18 cellular contexts compared by ENCODE assay signal in the genomic region with DNA sequence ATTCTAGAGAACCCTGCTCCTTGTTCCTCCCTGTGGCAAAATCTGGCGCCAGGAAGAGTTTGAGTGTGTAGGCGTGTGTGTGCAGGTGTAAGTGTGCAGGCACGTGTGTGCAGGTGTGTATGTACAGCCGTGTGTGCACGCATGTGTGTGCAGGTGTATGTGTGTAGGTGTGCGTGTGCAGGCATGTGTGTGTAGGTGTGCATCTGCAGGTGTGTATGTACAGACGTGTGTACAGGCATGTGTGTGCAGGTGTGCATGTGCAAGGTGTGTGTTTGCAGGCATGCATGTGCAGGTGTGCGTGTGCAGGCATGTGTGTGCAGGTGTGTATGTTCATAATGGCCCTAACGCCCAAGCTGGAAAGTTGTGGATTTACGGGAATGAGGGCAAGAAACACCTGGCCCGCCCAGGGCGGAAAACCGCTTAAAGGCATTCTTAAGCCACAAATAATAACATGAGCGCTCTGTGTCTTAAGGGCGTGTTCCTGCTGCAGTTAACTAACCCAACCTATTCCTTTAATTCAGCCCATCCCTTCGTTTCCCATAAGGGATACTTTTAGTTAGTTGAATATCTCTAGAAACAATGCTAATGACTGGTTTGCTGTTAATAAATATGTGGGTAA. TPM values are rescaled to one million over a fixed set of nuclear protein-coding genes. Genes with fewer than 3 reads are reported as not detected.
A peak's percentile ranks its signal among the peaks of the same experiment; 100 is the strongest.
DNase-seq lines count a peak whose midpoint lies in the region; ATAC-seq, FAIRE-seq and TF ChIP-seq lines count a peak whose summit lies in the region.
"Had no signal": no experiment of that assay in that cellular context is flagged by ENCODE, and none has a peak within 500 bp of the region (broad histone marks: within the 10 kb centered on the region; RNA-seq: fewer than 3 reads in every experiment).

No MANE protein-coding gene starts in this region.

- no peak for ATAC-seq in activated CD4-positive, CD25-positive, alpha-beta regulatory T cell treated with anti-CD3 and anti-CD28 coated beads, Interleukin-2, amount 50 U/mL, for 24 hours
- ATAC-seq in HG02759 (IDR thresholded peaks at IDR 0.05; ENCODE audit: unreplicated experiment), result no peak

- H3K27ac Mint-ChIP-seq in glutamatergic neuron (ENCODE audit: unreplicated experiment) (peak overlapping the region; percentile 78), type B pancreatic cell (peak overlapping the region; percentile 26)

- TF ChIP-seq CTCF in bronchial epithelial cell (IDR thresholded peaks at IDR 0.05; ENCODE audit: insufficient read depth, low read length, severe bottlenecking), result no peak
- no peak for TF ChIP-seq CTCF in glutamatergic neuron (IDR thresholded peaks at IDR 0.05; ENCODE audit: partially characterized antibody, unreplicated experiment)
- TF ChIP-seq CTCF in type B pancreatic cell (conservative IDR thresholded peaks at IDR 0.05), result no peak

- no peak overlapping the region for H3K4me3 ChIP-seq in bronchial epithelial cell (ENCODE audit: low read depth, low read length)

- DNase-seq in GM12892 (ENCODE audit: insufficient read length), result no peak
- DNase-seq in bronchial epithelial cell (ENCODE audit: low read depth), result no peak
- no peak for DNase-seq in glutamatergic neuron
- DNase-seq in type B pancreatic cell (ENCODE audit: extremely low spot score, unreplicated experiment), result no peak
- DNase-seq in NCI-H2196 (lab: John Stamatoyannopoulos, UW; ENCODE audit: unreplicated experiment), result no peak
- DNase-seq: GDM1; H7; NCI-H1092 treated with DMSO at 0.1 percent for 48 hours; NCI-H1436 treated with DMSO at 0.1 percent for 48 hours; NCI-H1930; NCI-H2227 treated with DMSO at 0.1 percent for 48 hours; NCI-H510A treated with DMSO at 0.1 percent for 48 hours; NCI-H774; NK-92 treated with Interleukin-12 subunit alpha and Interleukin-12 subunit beta, amount 100 ng/mL, for 24 hours; SIG-M5; SK-N-SH had no signal

- H3K4me3 Mint-ChIP-seq in glutamatergic neuron (ENCODE audit: unreplicated experiment), result no peak overlapping the region
- no peak overlapping the region for H3K4me3 Mint-ChIP-seq in type B pancreatic cell

- H3K4me1 Mint-ChIP-seq in glutamatergic neuron (ENCODE audit: low read depth, unreplicated experiment) (peaks cover 18% of the 10 kb centered on the region), type B pancreatic cell (ENCODE audit: unreplicated experiment) (peaks cover 5% of the 10 kb centered on the region)

- no peaks in the 10 kb centered on the region for H3K27me3 ChIP-seq in bronchial epithelial cell (ENCODE audit: control insufficient read depth, insufficient read depth, low read length)

- H3K36me3 ChIP-seq in bronchial epithelial cell (ENCODE audit: control insufficient read depth, insufficient read depth, low read length), result no peaks in the 10 kb centered on the region

- no peak for TF ChIP-seq POLR2A in GM12892 (IDR thresholded peaks at IDR 0.05; ENCODE audit: low read depth, low read length)

- peaks cover 9% of the 10 kb centered on the region for H3K9me3 Mint-ChIP-seq in glutamatergic neuron (ENCODE audit: unreplicated experiment)
- no peaks in the 10 kb centered on the region for H3K9me3 Mint-ChIP-seq in type B pancreatic cell

- H3K27me3 Mint-ChIP-seq in glutamatergic neuron (ENCODE audit: unreplicated experiment) (peaks cover 2% of the 10 kb centered on the region), type B pancreatic cell (no peaks in the 10 kb centered on the region)

- FAIRE-seq in GM12892 (lab: Jason Lieb, UNC) (peak; percentile 21), bronchial epithelial cell (lab: Jason Lieb, UNC) (peak; percentile 28)

- H3K36me3 Mint-ChIP-seq in glutamatergic neuron (ENCODE audit: unreplicated experiment) (no peaks in the 10 kb centered on the region), type B pancreatic cell (peaks cover 14% of the 10 kb centered on the region)

RNA-seq across cellular contexts. Expression of a gene that starts 34.1 kb away (rescaled TPM):
- polyA plus RNA-seq in GM12892 (2012; ENCODE audit: missing spikeins), result 8.2 TPM
- 3.2 and 5.0 TPM in 2 replicates for total RNA-seq in bronchial epithelial cell
- total RNA-seq in glutamatergic neuron (ENCODE audit: unreplicated experiment), result 48.5 TPM
- total RNA-seq in type B pancreatic cell (ENCODE audit: low replicate concordance), result 6.7 and 13.7 TPM in 2 replicates
